ENCODE assay signal across 11 cellular contexts in the genomic region with DNA sequence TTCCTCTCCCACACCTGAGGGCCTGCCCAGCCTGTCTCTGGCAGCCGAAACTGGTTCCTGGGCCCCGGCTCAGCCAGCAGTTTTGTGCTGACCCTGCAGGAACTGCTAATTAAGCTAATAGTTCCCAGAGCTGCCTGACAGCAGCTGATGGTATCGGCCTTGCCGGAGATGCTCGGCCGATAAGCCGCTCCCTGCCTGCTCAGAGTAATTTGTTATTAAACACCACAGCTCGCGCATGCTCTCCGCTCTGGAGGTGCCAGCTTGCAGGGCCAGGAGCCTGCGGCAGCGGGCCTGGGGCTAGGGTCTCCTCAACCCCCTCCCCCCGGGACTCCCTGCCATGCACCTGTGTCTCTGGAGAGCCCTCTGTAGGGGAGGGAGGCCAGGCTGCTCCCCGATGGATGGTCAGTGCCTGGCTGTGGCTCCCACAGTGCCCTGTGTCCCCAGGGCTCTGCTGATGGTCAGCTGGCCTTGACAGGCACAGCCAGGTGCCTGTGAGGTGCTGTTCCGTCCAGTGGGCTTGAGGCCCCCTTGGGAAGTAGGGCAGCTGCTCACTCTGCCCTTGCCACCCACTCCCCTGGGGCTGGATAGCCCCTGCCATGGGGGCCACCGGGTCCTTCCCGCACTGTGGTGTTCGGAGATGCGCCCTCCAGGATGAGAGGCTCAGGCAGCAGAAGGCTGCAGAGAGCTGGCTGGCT. TPM values are rescaled to one million over a fixed set of nuclear protein-coding genes. Genes with fewer than 3 reads are reported as not detected.
DNase-seq lines count a peak whose midpoint lies in the region; ATAC-seq and TF ChIP-seq lines count a peak whose summit lies in the region.
"Had no signal": no experiment of that assay in that cellular context is flagged by ENCODE, and none has a peak within 500 bp of the region (broad histone marks: within the 10 kb centered on the region; RNA-seq: fewer than 3 reads in every experiment).

No MANE protein-coding gene starts in this region.

- TF ChIP-seq CTCF in body of pancreas (IDR thresholded peaks at IDR 0.05), result no peak
- no peak for TF ChIP-seq CTCF in neutrophil (IDR thresholded peaks at IDR 0.05)
- no peak for TF ChIP-seq CTCF in thyroid gland (IDR thresholded peaks at IDR 0.05)

- intact Hi-C loops in body of pancreas (cut with DNase I), result no loop called here
- intact Hi-C loops in thyroid gland (cut with DNase I), result loop anchor here (5.0 kb wide), 1 partner anchor 36 kb away; no protein-coding TSS in a partner anchor

- H3K4me1 ChIP-seq in body of pancreas, result peaks cover 60% of the 10 kb centered on the region
- peaks cover 85 to 93% of the 10 kb centered on the region in 2 experiments for H3K4me1 ChIP-seq in neutrophil (ENCODE audit: control insufficient read depth in 1 of 2, insufficient read depth in 1 of 2, low read depth in 1 of 2, low read length in 1 of 2)
- H3K4me1 ChIP-seq in thyroid gland, result peaks cover 54 to 81% of the 10 kb centered on the region in 2 donors

- WGBS in body of pancreas, 2 donors, result 60 to 78% methylated on average over 7 to 19 of the region's 19 CpGs
- 79 to 81% methylated on average over 13 to 18 of the region's 19 CpGs for WGBS in thyroid gland, 2 donors

- no peak overlapping the region for H3K4me3 ChIP-seq in body of pancreas
- no peak overlapping the region for H3K4me3 ChIP-seq in neutrophil (ENCODE audit: low read depth in 1 of 2, low read length in 1 of 2)
- H3K4me3 ChIP-seq in MG63, result no peak overlapping the region
- no peak overlapping the region for H3K4me3 ChIP-seq in thyroid gland (replicated peaks in 1 of 3)

- peak; percentile 38 for DNase-seq in COR-L47 (lab: John Stamatoyannopoulos, UW)
- DNase-seq in NCI-H1417 treated with DMSO at 0.1 percent for 48 hours (lab: John Stamatoyannopoulos, UW), result peak; percentile 39
- DNase-seq in body of pancreas, result peak in 3 of 4 donors; percentile 53 to 63 (median 60)
- no peak for DNase-seq in MG63
- DNase-seq in thyroid gland, result no peak
- no peak for DNase-seq in COLO668 (lab: John Stamatoyannopoulos, UW; ENCODE audit: unreplicated experiment)
- no peak for DNase-seq in activated effector memory CD4-positive, alpha-beta T cell treated with anti-CD3 and anti-CD28 coated beads, Interleukin-2, amount 50 U/mL, for 16 hours
- DNase-seq: activated T-cell treated with anti-CD3 and anti-CD28 coated beads, Interleukin-2, amount 50 U/mL, for 1 hour; AML-193; NCI-H187 treated with DMSO at 0.1 percent for 48 hours had no signal

- peak overlapping the region in 3 of 4 donors; percentile 33 to 65 (median 64) for H3K27ac ChIP-seq in body of pancreas
- H3K27ac ChIP-seq in neutrophil, result peak overlapping the region; percentile 99
- H3K27ac ChIP-seq in thyroid gland, result peak overlapping the region in 1 of 3 donors; percentile 17

- TF ChIP-seq POLR2A in body of pancreas (IDR thresholded peaks at IDR 0.05) (no peak), thyroid gland (IDR thresholded peaks at IDR 0.05) (no peak)

- peak; percentile 23 for ATAC-seq in body of pancreas

- no peaks in the 10 kb centered on the region for H3K36me3 ChIP-seq in body of pancreas (replicated peaks in 1 of 2; ENCODE audit: insufficient read depth in 1 of 2, low read depth in 2 of 2)
- H3K36me3 ChIP-seq in neutrophil, result no peaks in the 10 kb centered on the region
- no peaks in the 10 kb centered on the region for H3K36me3 ChIP-seq in MG63
- H3K36me3 ChIP-seq in thyroid gland, result no peaks in the 10 kb centered on the region

- H3K27me3 ChIP-seq in body of pancreas, result no peaks in the 10 kb centered on the region
- H3K27me3 ChIP-seq in neutrophil, result no peaks in the 10 kb centered on the region
- H3K27me3 ChIP-seq in MG63, result no peaks in the 10 kb centered on the region
- H3K27me3 ChIP-seq in thyroid gland, result no peaks in the 10 kb centered on the region

- H3K9me3 ChIP-seq in body of pancreas, result no peaks in the 10 kb centered on the region
- no peaks in the 10 kb centered on the region for H3K9me3 ChIP-seq in neutrophil
- no peaks in the 10 kb centered on the region for H3K9me3 ChIP-seq in MG63
- H3K9me3 ChIP-seq in thyroid gland, result no peaks in the 10 kb centered on the region

RNA-seq across cellular contexts. Expression of a gene that starts 41.7 kb away (rescaled TPM):
- total RNA-seq in body of pancreas, result 10 to 100 TPM; 31.4 to 41.9 TPM
- 18.2 and 40.5 TPM in 2 replicates for total RNA-seq in MG63 (2014; rRNA removed; shearing (Covaris generic); ENCODE audit: low replicate concordance)
- 10 to 100 TPM; 39.4 to 81.3 (median 67.4) TPM for total RNA-seq in thyroid gland

Comparison
In these comparisons a context has a peak if more than half of its experiments do, and no peak if none do; other contexts are left out.
1. DNase-seq: peak in COR-L47 (single experiment), NCI-H1417 treated with DMSO at 0.1 percent for 48 hours (single experiment) and body of pancreas (3 of 4); none in MG63 (single experiment), thyroid gland (0 of 2), COLO668 (single experiment) and activated effector memory CD4-positive, alpha-beta T cell treated with anti-CD3 and anti-CD28 coated beads, Interleukin-2, amount 50 U/mL, for 16 hours (single experiment).